ENCODE assay signal across 22 cellular contexts in genomic region chr17:10754861-10755591, GRCh38. TPM values are rescaled to one million over a fixed set of nuclear protein-coding genes. Genes with fewer than 3 reads are reported as not detected.
A peak's percentile ranks its signal among the peaks of the same experiment; 100 is the strongest.
DNase-seq lines count a peak whose midpoint lies in the region; ATAC-seq, FAIRE-seq and TF ChIP-seq lines count a peak whose summit lies in the region.
"Had no signal": no experiment of that assay in that cellular context is flagged by ENCODE, and none has a peak within 500 bp of the region (broad histone marks: within the 10 kb centered on the region; RNA-seq: fewer than 3 reads in every experiment).

No MANE protein-coding gene starts in this region.

- H3K27ac Mint-ChIP-seq in glutamatergic neuron (ENCODE audit: unreplicated experiment) (no peak overlapping the region), nephron progenitor cell (no peak overlapping the region)
- H3K27ac Mint-ChIP-seq: activated CD4-positive, alpha-beta memory T cell treated with anti-CD3 and anti-CD28 coated beads for 36 hours; activated naive CD8-positive, alpha-beta T cell; activated T-cell treated with anti-CD3 and anti-CD28 coated beads, Interleukin-2, amount 50 U/mL, for 24 hours; progenitor cell of endocrine pancreas had no signal

- no peak for ATAC-seq in HG02588 (IDR thresholded peaks at IDR 0.05; ENCODE audit: unreplicated experiment)
- ATAC-seq: left lobe of liver had no signal

- H3K4me3 Mint-ChIP-seq in glutamatergic neuron (ENCODE audit: unreplicated experiment) = peak overlapping the region; percentile 14
- H3K4me3 Mint-ChIP-seq in nephron progenitor cell = peak overlapping the region; percentile 70
- H3K4me3 Mint-ChIP-seq: activated CD4-positive, alpha-beta memory T cell treated with anti-CD3 and anti-CD28 coated beads for 36 hours; activated naive CD8-positive, alpha-beta T cell; activated T-cell treated with anti-CD3 and anti-CD28 coated beads, Interleukin-2, amount 50 U/mL, for 24 hours had no signal

- in situ Hi-C loops in SK-MEL-5 (cut with HindIII; ENCODE audit: low pct_unique_long_range_greater_than_20kb, low sequenced_read_pairs) = no loop called here

- H3K27me3 Mint-ChIP-seq in glutamatergic neuron (ENCODE audit: unreplicated experiment) (peaks cover 6% of the 10 kb centered on the region), nephron progenitor cell (ENCODE audit: low read depth, poor library complexity) (peaks cover 44% of the 10 kb centered on the region)
- H3K27me3 Mint-ChIP-seq: activated CD4-positive, alpha-beta memory T cell treated with anti-CD3 and anti-CD28 coated beads for 36 hours; activated naive CD8-positive, alpha-beta T cell; activated T-cell treated with anti-CD3 and anti-CD28 coated beads, Interleukin-2, amount 50 U/mL, for 24 hours had no signal

- H3K36me3 Mint-ChIP-seq in glutamatergic neuron (ENCODE audit: unreplicated experiment) (no peaks in the 10 kb centered on the region), nephron progenitor cell (ENCODE audit: low read depth) (no peaks in the 10 kb centered on the region)
- H3K36me3 Mint-ChIP-seq: activated CD4-positive, alpha-beta memory T cell treated with anti-CD3 and anti-CD28 coated beads for 36 hours; activated naive CD8-positive, alpha-beta T cell had no signal

- DNase-seq in ELR (ENCODE audit: low read depth) (peak; percentile 5), SK-MEL-5 (ENCODE audit: low read depth, low spot score) (peak; percentile 22), glutamatergic neuron (no peak), nephron progenitor cell (peak; percentile 15), frontal cortex (ENCODE audit: low spot score in 2 of 2) (no peak)
- DNase-seq in stimulated activated CD4-positive, alpha-beta T cell treated with anti-CD3 and anti-CD28 coated beads, Interleukin-4, amount 100 ng/mL, for 4 hours = no peak
- no peak for DNase-seq in activated naive CD4-positive, alpha-beta T cell treated with anti-CD3 and anti-CD28 coated beads, Interleukin-2, amount 50 U/mL, for 16 hours
- DNase-seq: activated T-cell treated with anti-CD3 and anti-CD28 coated beads, Interleukin-2, amount 50 U/mL, for 24 hours; AML-193; COR-L47; dorsolateral prefrontal cortex; esophagus squamous epithelium; GF-D8; GOT3 had no signal

- FAIRE-seq in frontal cortex (lab: Jason Lieb, UNC) = no peak
- FAIRE-seq: GM12892, small intestine had no signal

- no peak for TF ChIP-seq CTCF in glutamatergic neuron (IDR thresholded peaks at IDR 0.05; ENCODE audit: partially characterized antibody, unreplicated experiment)
- no peak for TF ChIP-seq CTCF in nephron progenitor cell (IDR thresholded peaks at IDR 0.05)

- peaks cover 5% of the 10 kb centered on the region for H3K4me1 Mint-ChIP-seq in glutamatergic neuron (ENCODE audit: low read depth, unreplicated experiment)
- H3K4me1 Mint-ChIP-seq in nephron progenitor cell = peaks cover 45% of the 10 kb centered on the region

- H3K9me3 Mint-ChIP-seq in glutamatergic neuron (ENCODE audit: unreplicated experiment) = peaks cover 2% of the 10 kb centered on the region
- no peaks in the 10 kb centered on the region for H3K9me3 Mint-ChIP-seq in nephron progenitor cell
- H3K9me3 Mint-ChIP-seq: activated CD4-positive, alpha-beta memory T cell treated with anti-CD3 and anti-CD28 coated beads for 36 hours; activated T-cell treated with anti-CD3 and anti-CD28 coated beads, Interleukin-2, amount 50 U/mL, for 24 hours had no signal

RNA-seq across cellular contexts. Expression of gene TMEM220, which starts 25.2 kb away (rescaled TPM):
- total RNA-seq in SK-MEL-5 (2014; rRNA removed; shearing (Covaris generic)) = 10.2 and 12.6 TPM in 2 replicates
- 7.2 and 8.2 TPM in 2 replicates for polyA plus RNA-seq in SK-MEL-5 (2015; cell fraction: cytosol; rRNA removed)
- 4.6 and 10.6 TPM in 2 replicates for polyA plus RNA-seq in SK-MEL-5 (2015; cell fraction: nucleus; rRNA removed)
- total RNA-seq in glutamatergic neuron (ENCODE audit: unreplicated experiment) (1.6 TPM), frontal cortex (1.2 TPM)

RNA-seq across cellular contexts. Expression of gene TMEM238L, which starts 48.9 kb away (rescaled TPM):
- total RNA-seq in SK-MEL-5 (2014; rRNA removed; shearing (Covaris generic)) = not detected in 2 replicates
- not detected in 2 replicates for polyA plus RNA-seq in SK-MEL-5 (2015; cell fraction: cytosol; rRNA removed)
- polyA plus RNA-seq in SK-MEL-5 (2015; cell fraction: nucleus; rRNA removed) = not detected in 2 replicates
- not detected for total RNA-seq in glutamatergic neuron (ENCODE audit: unreplicated experiment)
- not detected for total RNA-seq in frontal cortex
- total RNA-seq: activated CD4-positive, alpha-beta memory T cell treated with anti-CD3 and anti-CD28 coated beads for 36 hours; left lobe of liver; LHCN-M2; progenitor cell of endocrine pancreas had no signal

RNA-seq across cellular contexts. Expression of gene ADPRM, which starts 57.6 kb away (rescaled TPM):
- 13.4 and 15.1 TPM in 2 replicates for total RNA-seq in SK-MEL-5 (2014; rRNA removed; shearing (Covaris generic))
- polyA plus RNA-seq in SK-MEL-5 (2015; cell fraction: cytosol; rRNA removed) = 6.7 and 7.4 TPM in 2 replicates
- 7.2 and 9.7 TPM in 2 replicates for polyA plus RNA-seq in SK-MEL-5 (2015; cell fraction: nucleus; rRNA removed)
- 7.9 TPM for total RNA-seq in glutamatergic neuron (ENCODE audit: unreplicated experiment)
- total RNA-seq in frontal cortex = 17.5 TPM

RNA-seq across cellular contexts. Expression of gene SCO1, which starts 57.7 kb away (rescaled TPM):
- 59.4 and 62.4 TPM in 2 replicates for total RNA-seq in SK-MEL-5 (2014; rRNA removed; shearing (Covaris generic))
- 36.1 and 42.5 TPM in 2 replicates for polyA plus RNA-seq in SK-MEL-5 (2015; cell fraction: cytosol; rRNA removed)
- polyA plus RNA-seq in SK-MEL-5 (2015; cell fraction: nucleus; rRNA removed) = 32.5 and 33.4 TPM in 2 replicates
- total RNA-seq in glutamatergic neuron (ENCODE audit: unreplicated experiment) = 20.6 TPM
- total RNA-seq in frontal cortex = 11.4 TPM

Comparison
In these comparisons a context has a peak if more than half of its experiments do, and no peak if none do; other contexts are left out.
1. DNase-seq: peak in ELR (single experiment), SK-MEL-5 (single experiment) and nephron progenitor cell (single experiment); none in glutamatergic neuron (single experiment), frontal cortex (0 of 2), stimulated activated CD4-positive, alpha-beta T cell treated with anti-CD3 and anti-CD28 coated beads, Interleukin-4, amount 100 ng/mL, for 4 hours (0 of 2) and activated naive CD4-positive, alpha-beta T cell treated with anti-CD3 and anti-CD28 coated beads, Interleukin-2, amount 50 U/mL, for 16 hours (single experiment).